32 cellular contexts compared by ENCODE assay signal in the genomic region with DNA sequence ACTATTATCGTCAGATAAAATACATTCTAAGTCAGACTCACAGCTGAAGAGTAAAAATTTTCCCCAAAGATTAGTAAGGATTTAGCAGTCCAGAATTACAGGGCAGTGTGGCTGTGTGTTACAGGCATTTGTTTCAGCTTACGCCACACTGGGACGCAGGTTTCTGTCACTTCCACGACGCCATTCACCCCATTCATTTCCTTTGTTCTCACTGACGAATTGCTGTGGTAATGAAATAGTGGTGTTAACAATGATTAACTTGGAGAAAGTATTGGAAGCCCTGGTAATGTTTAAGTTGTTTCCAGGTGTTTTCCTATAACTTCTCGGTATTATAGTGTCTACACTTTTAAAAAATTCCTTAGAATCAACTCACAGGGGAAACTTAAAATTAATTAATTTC.
"Had no signal": no experiment of that assay in that cellular context is flagged by ENCODE, and none has a peak within 500 bp of the region (broad histone marks: within the 10 kb centered on the region; RNA-seq: fewer than 3 reads in every experiment).

No MANE protein-coding gene starts in this region.

- H3K27ac ChIP-seq: ascending aorta, breast epithelium, cardiac muscle cell, colonic mucosa, epithelial cell of prostate, esophagus squamous epithelium, gastroesophageal sphincter had no signal

- H3K27me3 Mint-ChIP-seq: activated CD4-positive, alpha-beta T cell treated with anti-CD3 and anti-CD28 coated beads, Interleukin-2, amount 10 ng/mL, durations not matched to agents 24 days and 14 days; activated CD8-positive, alpha-beta memory T cell treated with anti-CD3 and anti-CD28 coated beads, Interleukin-2, amount 10 ng/mL, durations not matched to agents 7 days and 5 days; activated naive CD4-positive, alpha-beta T cell treated with anti-CD3 and anti-CD28 coated beads, Interleukin-2, amount 10 ng/mL, durations not matched to agents 7 days and 5 days had no signal

- H3K27me3 ChIP-seq: ascending aorta, breast epithelium, cardiac muscle cell, colonic mucosa, esophagus squamous epithelium, gastroesophageal sphincter had no signal

- H3K36me3 Mint-ChIP-seq: activated CD4-positive, alpha-beta memory T cell treated with anti-CD3 and anti-CD28 coated beads for 36 hours; activated CD8-positive, alpha-beta memory T cell treated with anti-CD3 and anti-CD28 coated beads, Interleukin-2, amount 10 ng/mL, durations not matched to agents 7 days and 5 days; activated naive CD4-positive, alpha-beta T cell treated with anti-CD3 and anti-CD28 coated beads, Interleukin-2, amount 10 ng/mL, durations not matched to agents 7 days and 5 days; activated naive CD4-positive, alpha-beta T cell treated with anti-CD3 and anti-CD28 coated beads, Interleukin-2, amount 50 U/mL, for 72 hours; activated naive CD8-positive, alpha-beta T cell treated with anti-CD3 and anti-CD28 coated beads, Interleukin-2, amount 10 ng/mL, durations not matched to agents 7 days and 5 days; brain had no signal

- ATAC-seq: activated CD4-positive, alpha-beta T cell treated with anti-CD3 and anti-CD28 coated beads for 36 hours; activated CD8-positive, alpha-beta memory T cell treated with anti-CD3 and anti-CD28 coated beads, Interleukin-2, amount 10 ng/mL, durations not matched to agents 7 days and 5 days; activated CD8-positive, alpha-beta T cell treated with anti-CD3 and anti-CD28 coated beads, Interleukin-2, amount 10 ng/mL, durations not matched to agents 7 days and 5 days; activated naive CD4-positive, alpha-beta T cell treated with anti-CD3 and anti-CD28 coated beads, Interleukin-2, amount 50 U/mL, for 72 hours; activated T-cell treated with anti-CD3 and anti-CD28 coated beads, Interleukin-2, amount 50 U/mL, for 72 hours; gastroesophageal sphincter; T-helper 17 cell had no signal

- H3K27ac Mint-ChIP-seq: activated CD4-positive, alpha-beta memory T cell treated with anti-CD3 and anti-CD28 coated beads for 36 hours; activated CD4-positive, alpha-beta T cell treated with anti-CD3 and anti-CD28 coated beads for 36 hours; activated CD4-positive, alpha-beta T cell treated with anti-CD3 and anti-CD28 coated beads, Interleukin-2, amount 10 ng/mL, durations not matched to agents 24 days and 14 days; activated CD8-positive, alpha-beta memory T cell treated with anti-CD3 and anti-CD28 coated beads, Interleukin-2, amount 10 ng/mL, durations not matched to agents 7 days and 5 days; activated CD8-positive, alpha-beta T cell treated with anti-CD3 and anti-CD28 coated beads, Interleukin-2, amount 10 ng/mL, durations not matched to agents 7 days and 5 days; activated naive CD4-positive, alpha-beta T cell treated with anti-CD3 and anti-CD28 coated beads, Interleukin-2, amount 10 ng/mL, durations not matched to agents 7 days and 5 days; activated naive CD4-positive, alpha-beta T cell treated with anti-CD3 and anti-CD28 coated beads, Interleukin-2, amount 50 U/mL, for 72 hours; activated naive CD8-positive, alpha-beta T cell treated with anti-CD3 and anti-CD28 coated beads, Interleukin-2, amount 10 ng/mL, durations not matched to agents 7 days and 5 days; activated T-cell treated with anti-CD3 and anti-CD28 coated beads, Interleukin-2, amount 50 U/mL, for 72 hours; brain; T-helper 17 cell; T-helper 2 cell treated with Interferon-gamma antibody and Interleukin-4, amounts not matched to agents 5 μg/mL and 100 μg/mL, for 36 hours had no signal

- H3K4me3 Mint-ChIP-seq: activated CD4-positive, alpha-beta memory T cell treated with anti-CD3 and anti-CD28 coated beads for 36 hours; activated CD4-positive, alpha-beta T cell treated with anti-CD3 and anti-CD28 coated beads for 36 hours; activated CD4-positive, alpha-beta T cell treated with anti-CD3 and anti-CD28 coated beads, Interleukin-2, amount 10 ng/mL, durations not matched to agents 24 days and 14 days; activated CD8-positive, alpha-beta memory T cell treated with anti-CD3 and anti-CD28 coated beads, Interleukin-2, amount 10 ng/mL, durations not matched to agents 7 days and 5 days; activated CD8-positive, alpha-beta T cell treated with anti-CD3 and anti-CD28 coated beads, Interleukin-2, amount 10 ng/mL, durations not matched to agents 7 days and 5 days; activated naive CD4-positive, alpha-beta T cell treated with anti-CD3 and anti-CD28 coated beads, Interleukin-2, amount 10 ng/mL, durations not matched to agents 7 days and 5 days; activated naive CD8-positive, alpha-beta T cell treated with anti-CD3 and anti-CD28 coated beads, Interleukin-2, amount 10 ng/mL, durations not matched to agents 7 days and 5 days; activated T-cell treated with anti-CD3 and anti-CD28 coated beads, Interleukin-2, amount 50 U/mL, for 72 hours; brain; T-helper 17 cell; T-helper 2 cell treated with Interferon-gamma antibody and Interleukin-4, amounts not matched to agents 5 μg/mL and 100 μg/mL, for 36 hours had no signal

- H3K9me3 Mint-ChIP-seq: activated CD4-positive, alpha-beta memory T cell treated with anti-CD3 and anti-CD28 coated beads for 36 hours; activated CD4-positive, alpha-beta T cell treated with anti-CD3 and anti-CD28 coated beads, Interleukin-2, amount 10 ng/mL, durations not matched to agents 24 days and 14 days; activated naive CD4-positive, alpha-beta T cell treated with anti-CD3 and anti-CD28 coated beads, Interleukin-2, amount 10 ng/mL, durations not matched to agents 7 days and 5 days; activated naive CD4-positive, alpha-beta T cell treated with anti-CD3 and anti-CD28 coated beads, Interleukin-2, amount 50 U/mL, for 72 hours; activated naive CD8-positive, alpha-beta T cell treated with anti-CD3 and anti-CD28 coated beads, Interleukin-2, amount 10 ng/mL, durations not matched to agents 7 days and 5 days; activated T-cell treated with anti-CD3 and anti-CD28 coated beads, Interleukin-2, amount 50 U/mL, for 72 hours; brain; T-helper 2 cell treated with Interferon-gamma antibody and Interleukin-4, amounts not matched to agents 5 μg/mL and 100 μg/mL, for 36 hours had no signal

- H3K36me3 ChIP-seq: ascending aorta, breast epithelium, cardiac muscle cell, colonic mucosa, esophagus squamous epithelium, gastroesophageal sphincter had no signal

- H3K4me1 Mint-ChIP-seq: activated CD4-positive, alpha-beta T cell treated with anti-CD3 and anti-CD28 coated beads for 36 hours; activated CD4-positive, alpha-beta T cell treated with anti-CD3 and anti-CD28 coated beads, Interleukin-2, amount 10 ng/mL, durations not matched to agents 24 days and 14 days; activated CD8-positive, alpha-beta memory T cell treated with anti-CD3 and anti-CD28 coated beads, Interleukin-2, amount 10 ng/mL, durations not matched to agents 7 days and 5 days; activated naive CD4-positive, alpha-beta T cell treated with anti-CD3 and anti-CD28 coated beads, Interleukin-2, amount 10 ng/mL, durations not matched to agents 7 days and 5 days; activated naive CD8-positive, alpha-beta T cell treated with anti-CD3 and anti-CD28 coated beads, Interleukin-2, amount 10 ng/mL, durations not matched to agents 7 days and 5 days; T-helper 17 cell had no signal

- H3K4me3 ChIP-seq: ascending aorta, breast epithelium, cardiac muscle cell, colonic mucosa, esophagus squamous epithelium, gastroesophageal sphincter had no signal

- H3K9me3 ChIP-seq: ascending aorta, breast epithelium, colonic mucosa, esophagus squamous epithelium, gastroesophageal sphincter had no signal

- H3K4me1 ChIP-seq: ascending aorta, breast epithelium, colonic mucosa, gastroesophageal sphincter had no signal

- DNase-seq: activated CD4-positive, alpha-beta memory T cell treated with anti-CD3 and anti-CD28 coated beads for 36 hours; activated CD4-positive, alpha-beta T cell treated with anti-CD3 and anti-CD28 coated beads for 36 hours; activated CD4-positive, alpha-beta T cell treated with anti-CD3 and anti-CD28 coated beads, Interleukin-2, amount 10 ng/mL, durations not matched to agents 24 days and 14 days; activated CD4-positive, CD25-positive, alpha-beta regulatory T cell; activated CD4-positive, CD25-positive, alpha-beta regulatory T cell treated with anti-CD3 and anti-CD28 coated beads, Interleukin-2, amount 50 U/mL, for 72 hours; activated CD8-positive, alpha-beta memory T cell treated with anti-CD3 and anti-CD28 coated beads, Interleukin-2, amount 10 ng/mL, durations not matched to agents 7 days and 5 days; activated CD8-positive, alpha-beta memory T cell treated with anti-CD3 and anti-CD28 coated beads, Interleukin-2, amount 50 U/mL, for 4 hours; activated CD8-positive, alpha-beta T cell treated with anti-CD3 and anti-CD28 coated beads, Interleukin-2, amount 10 ng/mL, durations not matched to agents 7 days and 5 days; activated gamma-delta T cell; activated naive CD4-positive, alpha-beta T cell; activated naive CD4-positive, alpha-beta T cell treated with anti-CD3 and anti-CD28 coated beads, Interleukin-2, amount 10 ng/mL, durations not matched to agents 7 days and 5 days; activated naive CD8-positive, alpha-beta T cell treated with anti-CD3 and anti-CD28 coated beads, Interleukin-2, amount 10 ng/mL, durations not matched to agents 7 days and 5 days; activated T-cell treated with anti-CD3 and anti-CD28 coated beads, Interleukin-2, amount 50 U/mL, for 1 hour; activated T-cell treated with anti-CD3 and anti-CD28 coated beads, Interleukin-2, amount 50 U/mL, for 72 hours; central memory CD4-positive, alpha-beta T cell; cerebellar nuclear complex; colonic mucosa; effector CD8-positive, alpha-beta T cell; esophagus squamous epithelium; foreskin melanocyte; SW 1271; T-helper 1 cell; T-helper 17 cell; T1000 had no signal
